16 cellular contexts compared by ENCODE assay signal in genomic region chr2:68747918-68748317, GRCh38. TPM values are rescaled to one million over a fixed set of nuclear protein-coding genes. Genes with fewer than 3 reads are reported as not detected.
DNase-seq lines count a peak whose midpoint lies in the region; ATAC-seq and TF ChIP-seq lines count a peak whose summit lies in the region.
"Had no signal": no experiment of that assay in that cellular context is flagged by ENCODE, and none has a peak within 500 bp of the region (broad histone marks: within the 10 kb centered on the region; RNA-seq: fewer than 3 reads in every experiment).

No MANE protein-coding gene starts in this region.

- no peaks in the 10 kb centered on the region for H3K27me3 Mint-ChIP-seq in activated T-helper 2 cell treated with anti-CD3 and anti-CD28 coated beads, Interferon-gamma antibody, Interleukin-2, Interleukin-4, amounts not matched to agents 10 μg/mL and 5 μg/mL and 100 μg/mL, durations not matched to agents 14 hours and 24 hours and 36 hours (ENCODE audit: low read depth)
- H3K27me3 Mint-ChIP-seq in nephron progenitor cell (ENCODE audit: low read depth, poor library complexity): no peaks in the 10 kb centered on the region

- H2AFZ ChIP-seq in IMR-90 (replicated peaks; ENCODE audit: low read length, poor library complexity) (no peak overlapping the region), PC-3 (ENCODE audit: low read length) (no peak overlapping the region)

- no peak overlapping the region for H3K4me2 ChIP-seq in IMR-90 (ENCODE audit: low read depth, low read length)
- H3K4me2 ChIP-seq in PC-3 (ENCODE audit: low read length): no peak overlapping the region

- no peaks in the 10 kb centered on the region for H3K9me3 ChIP-seq in IMR-90 (ENCODE audit: control insufficient read depth, insufficient read depth, low read length)
- no peaks in the 10 kb centered on the region for H3K9me3 ChIP-seq in PC-3 (ENCODE audit: low read length)
- H3K9me3 ChIP-seq: prostate gland, thyroid gland had no signal

- no peak overlapping the region for H4K8ac ChIP-seq in IMR-90 (ENCODE audit: low read depth in 2 of 2, low read length in 2 of 2)

- no peak for TF ChIP-seq RAD21 in IMR-90 (IDR thresholded peaks at IDR 0.05; ENCODE audit: low read length)

- H4K5ac ChIP-seq in IMR-90 (ENCODE audit: low read depth, low read length): no peak overlapping the region

- no peaks in the 10 kb centered on the region for H3K79me1 ChIP-seq in IMR-90 (ENCODE audit: low read depth in 1 of 2, low read length in 2 of 2)

- no peak overlapping the region for H2BK20ac ChIP-seq in IMR-90 (ENCODE audit: low read depth, low read length)

- peaks cover 70% of the 10 kb centered on the region for H3K36me3 Mint-ChIP-seq in activated T-helper 2 cell treated with anti-CD3 and anti-CD28 coated beads, Interferon-gamma antibody, Interleukin-2, Interleukin-4, amounts not matched to agents 10 μg/mL and 5 μg/mL and 100 μg/mL, durations not matched to agents 14 hours and 24 hours and 36 hours (ENCODE audit: low read depth)
- no peaks in the 10 kb centered on the region for H3K36me3 Mint-ChIP-seq in nephron progenitor cell (ENCODE audit: low read depth)

- ATAC-seq in IMR-90 (ENCODE audit: low read depth): no peak
- no peak for ATAC-seq in PC-3
- ATAC-seq: left cardiac atrium had no signal

- H4K20me1 ChIP-seq in IMR-90 (ENCODE audit: insufficient read depth, low read length): no peaks in the 10 kb centered on the region
- no peaks in the 10 kb centered on the region for H4K20me1 ChIP-seq in PC-3 (ENCODE audit: low read length)

- BruUV-seq in IMR-90 (replicated peaks; lab: Mats Ljungman, UMichigan) (no TSS peak), PC-3 (replicated peaks; lab: Mats Ljungman, UMichigan) (no TSS peak)

- no peaks in the 10 kb centered on the region for H3K9me3 Mint-ChIP-seq in activated T-helper 2 cell treated with anti-CD3 and anti-CD28 coated beads, Interferon-gamma antibody, Interleukin-2, Interleukin-4, amounts not matched to agents 10 μg/mL and 5 μg/mL and 100 μg/mL, durations not matched to agents 14 hours and 24 hours and 36 hours
- no peaks in the 10 kb centered on the region for H3K9me3 Mint-ChIP-seq in nephron progenitor cell

- WGBS in IMR-90 (ENCODE audit: extremely low coverage in 2 of 2, insufficient read length in 1 of 2), 2 experiments: no CpG with 5 or more reads among the region's 2 CpGs

- H2AK9ac ChIP-seq in IMR-90 (replicated peaks; ENCODE audit: low read depth, low read length, poor library complexity): no peak overlapping the region

- no peak overlapping the region for H3K23ac ChIP-seq in IMR-90 (ENCODE audit: low read depth, low read length)

- 0 out of 2 replicates have a peak overlapping the region, but pooled peaks have one; percentile 8 for H3K14ac ChIP-seq in IMR-90 (replicated peaks; ENCODE audit: low read depth, low read length)

- H3K4ac ChIP-seq in IMR-90 (ENCODE audit: low read depth, low read length): no peak overlapping the region

- no peaks in the 10 kb centered on the region for H3K79me2 ChIP-seq in PC-3 (ENCODE audit: low read length)

- no peaks in the 10 kb centered on the region for H3F3A ChIP-seq in PC-3 (ENCODE audit: low read length, unreplicated experiment)

- no peaks in the 10 kb centered on the region for H3K36me3 ChIP-seq in IMR-90 (ENCODE audit: control insufficient read depth, insufficient read depth, low read length)
- no peaks in the 10 kb centered on the region for H3K36me3 ChIP-seq in PC-3 (ENCODE audit: low read depth, low read length)
- H3K36me3 ChIP-seq: prostate gland, thyroid gland had no signal

- H2BK5ac ChIP-seq in IMR-90 (ENCODE audit: low read depth, low read length, poor library complexity, severe bottlenecking): no peak overlapping the region

- no peaks in the 10 kb centered on the region for H3K9me2 ChIP-seq in PC-3 (replicated peaks; ENCODE audit: low read length)

- dilution Hi-C loops in IMR-90 (cut with HindIII; ENCODE audit: low sequenced_read_pairs, unreplicated experiment): no loop called here

- H3K4me3 ChIP-seq in IMR-90 (ENCODE audit: insufficient read depth, low read depth, low read length): no peak overlapping the region
- H3K4me3 ChIP-seq in PC-3 (ENCODE audit: low read length): no peak overlapping the region
- H3K4me3 ChIP-seq: dorsolateral prefrontal cortex, prostate gland, thyroid gland had no signal

- H2BK120ac ChIP-seq in IMR-90 (ENCODE audit: low read depth, low read length): no peak overlapping the region

- peaks cover 78% of the 10 kb centered on the region for H3K4me1 Mint-ChIP-seq in activated T-helper 2 cell treated with anti-CD3 and anti-CD28 coated beads, Interferon-gamma antibody, Interleukin-2, Interleukin-4, amounts not matched to agents 10 μg/mL and 5 μg/mL and 100 μg/mL, durations not matched to agents 14 hours and 24 hours and 36 hours (ENCODE audit: low read depth)
- H3K4me1 Mint-ChIP-seq in nephron progenitor cell: no peaks in the 10 kb centered on the region

- in situ Hi-C loops in IMR-90 (cut with MboI; ENCODE audit: low sequenced_read_pairs): loop anchor here (5.0 kb wide), 1 partner anchor 164 kb away; no protein-coding TSS in a partner anchor

- no peak overlapping the region for H3K56ac ChIP-seq in IMR-90 (ENCODE audit: extremely low read depth, insufficient read depth, low read length)

- TF ChIP-seq CTCF in IMR-90 (conservative IDR thresholded peaks at IDR 0.05; ENCODE audit: low read depth, low read length): no peak
- TF ChIP-seq CTCF in nephron progenitor cell (IDR thresholded peaks at IDR 0.05): no peak
- no peak for TF ChIP-seq CTCF in PC-3 (conservative IDR thresholded peaks at IDR 0.05; ENCODE audit: low read depth, low read length)

- peak overlapping the region; percentile 44 for H3K27ac Mint-ChIP-seq in activated T-helper 2 cell treated with anti-CD3 and anti-CD28 coated beads, Interferon-gamma antibody, Interleukin-2, Interleukin-4, amounts not matched to agents 10 μg/mL and 5 μg/mL and 100 μg/mL, durations not matched to agents 14 hours and 24 hours and 36 hours
- peak overlapping the region; percentile 18 for H3K27ac Mint-ChIP-seq in nephron progenitor cell

- TF ChIP-seq POLR2A in IMR-90 (IDR thresholded peaks at IDR 0.05; ENCODE audit: low read depth, low read length): no peak

- no peak overlapping the region for H3K18ac ChIP-seq in IMR-90 (ENCODE audit: low read depth, low read length)

- H3K9ac ChIP-seq in IMR-90 (ENCODE audit: low read depth, low read length): no peak overlapping the region
- H3K9ac ChIP-seq in PC-3 (ENCODE audit: low read length): no peak overlapping the region

- peak; percentile 15 for DNase-seq in activated CD8-positive, alpha-beta memory T cell treated with anti-CD3 and anti-CD28 coated beads, Interleukin-2, amount 50 U/mL, for 48 hours
- DNase-seq in activated CD8-positive, alpha-beta memory T cell treated with anti-CD3 and anti-CD28 coated beads for 24 hours: no peak
- DNase-seq in IMR-90: no peak
- DNase-seq in activated T-helper 2 cell treated with anti-CD3 and anti-CD28 coated beads, Interferon-gamma antibody, Interleukin-2, Interleukin-4, amounts not matched to agents 10 μg/mL and 5 μg/mL and 100 μg/mL, durations not matched to agents 14 hours and 24 hours and 36 hours (ENCODE audit: low spot score): no peak
- DNase-seq in nephron progenitor cell: no peak
- no peak for DNase-seq in hepatic stellate cell (ENCODE audit: low spot score)
- DNase-seq in PC-3: no peak
- DNase-seq in NOMO-1 (lab: John Stamatoyannopoulos, UW; ENCODE audit: unreplicated experiment in 2 of 2): no peak
- DNase-seq: dorsolateral prefrontal cortex; GF-D8; hypothalamus; left cardiac atrium; NCI-H1092 treated with DMSO at 0.1 percent for 48 hours; NK-92 treated with Interleukin-12 subunit alpha and Interleukin-12 subunit beta, amount 100 ng/mL, for 24 hours; thyroid gland had no signal

- H3K27ac ChIP-seq in IMR-90 (ENCODE audit: insufficient read depth, low read length): no peak overlapping the region
- H3K27ac ChIP-seq in PC-3 (ENCODE audit: low read length): no peak overlapping the region
- H3K27ac ChIP-seq: prostate gland, thyroid gland had no signal

- H3K4me1 ChIP-seq in IMR-90 (ENCODE audit: control insufficient read depth, insufficient read depth, low read length): no peaks in the 10 kb centered on the region
- H3K4me1 ChIP-seq in PC-3 (ENCODE audit: insufficient read depth, low read length): no peaks in the 10 kb centered on the region
- H3K4me1 ChIP-seq: prostate gland, thyroid gland had no signal

- CTCF ChIA-PET in IMR-90 (lab: Yijun Ruan, JAX): interaction anchor here (0.7 kb wide), 1 partner anchor 177 kb away, joined by 5 read pairs; no protein-coding TSS in a partner anchor
- CTCF ChIA-PET in PC-3 (lab: Charles Lee): interaction anchor here (0.6 kb wide), 1 partner anchor 15 kb away, joined by 3 read pairs; no protein-coding TSS in a partner anchor

- H3K9me1 ChIP-seq in IMR-90 (ENCODE audit: insufficient read depth, low read length): no peaks in the 10 kb centered on the region; the same call in 1 of the 2 replicates

- no peaks in the 10 kb centered on the region for H3K27me3 ChIP-seq in IMR-90 (ENCODE audit: control insufficient read depth, insufficient read depth, low read length)
- H3K27me3 ChIP-seq in PC-3 (ENCODE audit: low read length): no peaks in the 10 kb centered on the region
- H3K27me3 ChIP-seq: dorsolateral prefrontal cortex, thyroid gland had no signal

- H2AK5ac ChIP-seq in IMR-90 (ENCODE audit: low read depth, low read length): no peak overlapping the region

- POLR2A ChIA-PET in IMR-90 (lab: Charles Lee; ENCODE audit: unreplicated experiment): no interaction called here
- POLR2A ChIA-PET in PC-3 (lab: Charles Lee; ENCODE audit: unreplicated experiment): no interaction called here

- H2BK15ac ChIP-seq in IMR-90 (ENCODE audit: low read depth, low read length): no peak overlapping the region

- intact Hi-C loops in IMR-90 (cut with micrococcal nuclease) (no loop called here), PC-3 (cut with micrococcal nuclease) (no loop called here)
- intact Hi-C loops in activated T-helper 2 cell treated with anti-CD3 and anti-CD28 coated beads, Interferon-gamma antibody, Interleukin-2, Interleukin-4, amounts not matched to agents 10 μg/mL and 5 μg/mL and 100 μg/mL, durations not matched to agents 14 hours and 24 hours and 36 hours (cut with micrococcal nuclease): no loop called here

- H3K4me3 Mint-ChIP-seq in activated T-helper 2 cell treated with anti-CD3 and anti-CD28 coated beads, Interferon-gamma antibody, Interleukin-2, Interleukin-4, amounts not matched to agents 10 μg/mL and 5 μg/mL and 100 μg/mL, durations not matched to agents 14 hours and 24 hours and 36 hours (ENCODE audit: low read depth): no peak overlapping the region
- no peak overlapping the region for H3K4me3 Mint-ChIP-seq in nephron progenitor cell

- H4K91ac ChIP-seq in IMR-90 (ENCODE audit: insufficient read depth, low read depth, low read length): no peak overlapping the region

RNA-seq across cellular contexts. Expression of gene ARHGAP25, which starts 13.3 kb away (rescaled TPM):
- 0.28 and 0.36 TPM in 2 replicates for total RNA-seq in IMR-90 (2012; rRNA removed)
- polyA plus RNA-seq in IMR-90 (2012; rRNA removed): 0.27 and 0.29 TPM in 2 replicates
- 0.24 and 0.30 TPM in 2 replicates for polyA plus RNA-seq in IMR-90 (2012; cell fraction: cytosol; rRNA removed)
- polyA plus RNA-seq in IMR-90 (2012; cell fraction: nucleus; rRNA removed; ENCODE audit: low replicate concordance): 0.14 and 0.45 TPM in 2 replicates
- 39.9 and 41.3 TPM in 2 replicates for total RNA-seq in activated T-helper 2 cell treated with anti-CD3 and anti-CD28 coated beads, Interferon-gamma antibody, Interleukin-2, Interleukin-4, amounts not matched to agents 10 μg/mL and 5 μg/mL and 100 μg/mL, durations not matched to agents 14 hours and 24 hours and 36 hours
- not detected in 2 replicates for total RNA-seq in PC-3 (2014; rRNA removed)

Comparison
In these comparisons a context has a peak if more than half of its experiments do, and no peak if none do; other contexts are left out.
1. RNA of gene ARHGAP25, which starts 13.3 kb away (total RNA-seq): 39.9 to 41.3 TPM in activated T-helper 2 cell treated with anti-CD3 and anti-CD28 coated beads, Interferon-gamma antibody, Interleukin-2, Interleukin-4, amounts not matched to agents 10 μg/mL and 5 μg/mL and 100 μg/mL, durations not matched to agents 14 hours and 24 hours and 36 hours; 0.28 to 0.36 TPM in IMR-90 and not detected in PC-3; every median in the first group is over 10 times any median in the second.